In genomic region chr20:62202676-62203377, GRCh38 we compare ENCODE assay signal across 23 cellular contexts. TPM values are rescaled to one million over a fixed set of nuclear protein-coding genes. Genes with fewer than 3 reads are reported as not detected.
DNase-seq lines count a peak whose midpoint lies in the region; ATAC-seq and TF ChIP-seq lines count a peak whose summit lies in the region.
"Had no signal": no experiment of that assay in that cellular context is flagged by ENCODE, and none has a peak within 500 bp of the region (broad histone marks: within the 10 kb centered on the region; RNA-seq: fewer than 3 reads in every experiment).

No MANE protein-coding gene starts in this region.

- no peak overlapping the region for H3K4me3 ChIP-seq in mammary epithelial cell (replicated peaks in 1 of 3; ENCODE audit: insufficient read depth in 1 of 3, low read depth in 2 of 3, low read length in 3 of 3)
- H3K4me3 ChIP-seq: tibial nerve had no signal

- no peak for ATAC-seq in GM19463 (IDR thresholded peaks at IDR 0.05; ENCODE audit: unreplicated experiment)
- ATAC-seq: activated CD4-positive, alpha-beta T cell treated with anti-CD3 and anti-CD28 coated beads for 36 hours; activated T-cell treated with anti-CD3 and anti-CD28 coated beads, Interleukin-2, amount 50 U/mL, for 72 hours; effector memory CD8-positive, alpha-beta T cell; stimulated activated naive CD8-positive, alpha-beta T cell treated with anti-CD3 and anti-CD28 coated beads, Interleukin-15, amount 100 ng/mL, for 72 hours; T-cell had no signal

- H3K4me3 Mint-ChIP-seq in HFFc6 (peak overlapping the region; percentile 24; the same call in 1 of the 2 replicates), osteocyte (ENCODE audit: unreplicated experiment) (no peak overlapping the region)
- H3K4me3 Mint-ChIP-seq: activated CD4-positive, alpha-beta T cell treated with anti-CD3 and anti-CD28 coated beads for 36 hours; activated naive CD8-positive, alpha-beta T cell; activated T-cell treated with anti-CD3 and anti-CD28 coated beads, Interleukin-2, amount 50 U/mL, for 72 hours; effector memory CD8-positive, alpha-beta T cell; memory B cell; stimulated activated naive CD8-positive, alpha-beta T cell treated with anti-CD3 and anti-CD28 coated beads, Interleukin-15, amount 100 ng/mL, for 72 hours; T-cell had no signal

- CTCF ChIA-PET in mammary epithelial cell (lab: Charles Lee; ENCODE audit: low non-redundant PET) = no interaction called here

- no peaks in the 10 kb centered on the region for H3K9me3 ChIP-seq in mammary epithelial cell (replicated peaks; ENCODE audit: insufficient read depth, low read length)
- H3K9me3 ChIP-seq: tibial nerve had no signal

- H3K27me3 Mint-ChIP-seq in HFFc6 (ENCODE audit: insufficient read depth) = peaks cover 2% of the 10 kb centered on the region; the same call in 1 of the 2 replicates
- H3K27me3 Mint-ChIP-seq in osteocyte (ENCODE audit: unreplicated experiment) = no peaks in the 10 kb centered on the region
- H3K27me3 Mint-ChIP-seq: activated CD4-positive, alpha-beta T cell treated with anti-CD3 and anti-CD28 coated beads for 36 hours; activated naive CD8-positive, alpha-beta T cell; effector memory CD8-positive, alpha-beta T cell; memory B cell; stimulated activated naive CD8-positive, alpha-beta T cell treated with anti-CD3 and anti-CD28 coated beads, Interleukin-15, amount 100 ng/mL, for 72 hours; T-cell had no signal

- H3K36me3 ChIP-seq in mammary epithelial cell (ENCODE audit: insufficient read depth, low read length) = peaks cover 6% of the 10 kb centered on the region

- H3K4me1 ChIP-seq in mammary epithelial cell (ENCODE audit: insufficient read depth, low read length) = no peaks in the 10 kb centered on the region

- dilution Hi-C loops in mammary epithelial cell (cut with HindIII; ENCODE audit: low sequenced_read_pairs) = loop anchor here (5.0 kb wide), 1 partner anchor 74 kb away; no protein-coding TSS in a partner anchor

- TF ChIP-seq CTCF in HFFc6 (IDR thresholded peaks at IDR 0.05) (no peak), mammary epithelial cell (conservative IDR thresholded peaks at IDR 0.05 in 1 of 2, IDR thresholded peaks at IDR 0.05 in 1 of 2; ENCODE audit: extremely low read depth in 1 of 2, insufficient read depth in 1 of 2, low read depth in 1 of 2, low read length in 2 of 2) (no peak), osteocyte (IDR thresholded peaks at IDR 0.05) (no peak)

- no peaks in the 10 kb centered on the region for H3K27me3 ChIP-seq in mammary epithelial cell (ENCODE audit: insufficient read depth, low read length)
- H3K27me3 ChIP-seq: tibial nerve had no signal

- WGBS in mammary epithelial cell (ENCODE audit: low coverage, missing lambda C conversion rate) = 87% methylated on average over 21 of the region's 23 CpGs

- no peak overlapping the region for H2AFZ ChIP-seq in mammary epithelial cell (ENCODE audit: low read depth, low read length)

- no peak overlapping the region for H3K4me2 ChIP-seq in mammary epithelial cell (ENCODE audit: insufficient read depth, low read depth, low read length)

- DNase-seq in NCI-H1417 (lab: John Stamatoyannopoulos, UW) (peak in 2 of 3 experiments; percentile 38 to 41), NCI-H1417 treated with DMSO at 0.1 percent for 48 hours (lab: John Stamatoyannopoulos, UW) (no peak), HFFc6 (no peak), mammary epithelial cell (no peak), osteocyte (ENCODE audit: extremely low spot score, unreplicated experiment) (no peak), NCI-H1694 treated with DMSO at 0.1 percent for 48 hours (lab: John Stamatoyannopoulos, UW) (no peak), NCI-H2171 treated with DMSO at 0.1 percent for 48 hours (lab: John Stamatoyannopoulos, UW) (no peak)
- DNase-seq: activated CD4-positive, alpha-beta T cell treated with anti-CD3 and anti-CD28 coated beads for 36 hours; activated T-cell treated with anti-CD3 and anti-CD28 coated beads, Interleukin-2, amount 50 U/mL, for 72 hours; COR-L47; effector memory CD8-positive, alpha-beta T cell; islet precursor cell; NCI-H1105; nucleus accumbens; SHP77; stimulated activated naive CD8-positive, alpha-beta T cell treated with anti-CD3 and anti-CD28 coated beads, Interleukin-15, amount 100 ng/mL, for 72 hours; T-cell had no signal

- intact Hi-C loops in mammary epithelial cell (cut with micrococcal nuclease) = no loop called here

- H3K36me3 Mint-ChIP-seq in HFFc6 (ENCODE audit: low read depth) (peaks cover 21% of the 10 kb centered on the region), osteocyte (ENCODE audit: unreplicated experiment) (peaks cover 24% of the 10 kb centered on the region)

- no peaks in the 10 kb centered on the region for H3K79me2 ChIP-seq in mammary epithelial cell (ENCODE audit: insufficient read depth, low read length)

- no peak overlapping the region for H3K27ac ChIP-seq in mammary epithelial cell (ENCODE audit: insufficient read depth, low read depth, low read length)
- H3K27ac ChIP-seq: 22Rv1, tibial nerve had no signal

- H3K4me1 Mint-ChIP-seq in HFFc6 (ENCODE audit: low read depth) (peaks cover 22% of the 10 kb centered on the region), osteocyte (ENCODE audit: unreplicated experiment) (peaks cover 31% of the 10 kb centered on the region)
- H3K4me1 Mint-ChIP-seq: activated CD4-positive, alpha-beta T cell treated with anti-CD3 and anti-CD28 coated beads for 36 hours; stimulated activated naive CD8-positive, alpha-beta T cell treated with anti-CD3 and anti-CD28 coated beads, Interleukin-15, amount 100 ng/mL, for 72 hours; T-cell had no signal

- H3K9me3 Mint-ChIP-seq in HFFc6 (no peaks in the 10 kb centered on the region), osteocyte (ENCODE audit: unreplicated experiment) (no peaks in the 10 kb centered on the region)
- H3K9me3 Mint-ChIP-seq: activated T-cell treated with anti-CD3 and anti-CD28 coated beads, Interleukin-2, amount 50 U/mL, for 72 hours; effector memory CD8-positive, alpha-beta T cell; memory B cell; stimulated activated naive CD8-positive, alpha-beta T cell treated with anti-CD3 and anti-CD28 coated beads, Interleukin-15, amount 100 ng/mL, for 72 hours; T-cell had no signal

- BruUV-seq in mammary epithelial cell (replicated peaks; lab: Mats Ljungman, UMichigan) = TSS peak; percentile 40

- no peak overlapping the region for H3K9ac ChIP-seq in mammary epithelial cell (ENCODE audit: insufficient read depth, low read length)

- H4K20me1 ChIP-seq in mammary epithelial cell (ENCODE audit: insufficient read depth, low read length) = no peaks in the 10 kb centered on the region

- in situ Hi-C loops in mammary epithelial cell (cut with MboI; ENCODE audit: low sequenced_read_pairs in 2 of 2) = no loop called here

- H3K27ac Mint-ChIP-seq in HFFc6 (peak overlapping the region; percentile 74), osteocyte (ENCODE audit: unreplicated experiment) (peak overlapping the region; percentile 31)
- H3K27ac Mint-ChIP-seq: activated CD4-positive, alpha-beta T cell treated with anti-CD3 and anti-CD28 coated beads for 36 hours; activated naive CD8-positive, alpha-beta T cell; activated T-cell treated with anti-CD3 and anti-CD28 coated beads, Interleukin-2, amount 50 U/mL, for 72 hours; effector memory CD8-positive, alpha-beta T cell; T-cell had no signal

RNA-seq across cellular contexts. Expression of gene HRH3, which starts 17.3 kb away (rescaled TPM):
- total RNA-seq in HFFc6 (2021; fragmentation: NEBNext Ultra II Directional; extraction: Animal tissue kit (Norgen Biotek cat#: 25700)) = not detected
- total RNA-seq in mammary epithelial cell = not detected
- polyA plus RNA-seq in mammary epithelial cell = not detected
- polyA minus RNA-seq in mammary epithelial cell = not detected
- not detected in 2 replicates for total RNA-seq in osteocyte
- total RNA-seq: activated CD4-positive, alpha-beta T cell treated with anti-CD3 and anti-CD28 coated beads for 36 hours; activated CD8-positive, alpha-beta memory T cell treated with anti-CD3 and anti-CD28 coated beads for 36 hours; activated T-cell treated with anti-CD3 and anti-CD28 coated beads, Interleukin-2, amount 50 U/mL, for 72 hours; T-cell; tibial nerve had no signal

RNA-seq across cellular contexts. Expression of gene MTG2, which starts 20.0 kb away (rescaled TPM):
- total RNA-seq in HFFc6 (2021; fragmentation: NEBNext Ultra II Directional; extraction: Animal tissue kit (Norgen Biotek cat#: 25700)) = 10 to 100 TPM; 27.9 to 33.8 (median 30.2) TPM
- total RNA-seq in mammary epithelial cell = 10 to 100 TPM; 20.7 to 38.6 TPM
- 28.2 TPM for polyA plus RNA-seq in mammary epithelial cell
- 8.8 TPM for polyA minus RNA-seq in mammary epithelial cell
- total RNA-seq in osteocyte = 29.3 and 30.7 TPM in 2 replicates

RNA-seq across cellular contexts. Expression of gene OSBPL2, which starts 35.5 kb away (rescaled TPM):
- 10 to 100 TPM; 32.2 to 37.6 (median 33.5) TPM for total RNA-seq in HFFc6 (2021; fragmentation: NEBNext Ultra II Directional; extraction: Animal tissue kit (Norgen Biotek cat#: 25700))
- total RNA-seq in mammary epithelial cell (10 to 100 TPM; 39.7 to 52.4 TPM), osteocyte (46.3 and 50.9 TPM in 2 replicates)
- polyA plus RNA-seq in mammary epithelial cell = 12.0 TPM
- 20.1 TPM for polyA minus RNA-seq in mammary epithelial cell

RNA-seq across cellular contexts. Expression of gene SS18L1, which starts 59.3 kb away (rescaled TPM):
- total RNA-seq in HFFc6 (2021; fragmentation: NEBNext Ultra II Directional; extraction: Animal tissue kit (Norgen Biotek cat#: 25700)) = 1 to 10 TPM; 5.5 to 7.9 (median 5.9) TPM
- total RNA-seq in mammary epithelial cell (10 to 100 TPM; 16.3 to 20.6 TPM), osteocyte (18.3 and 19.9 TPM in 2 replicates)
- polyA plus RNA-seq in mammary epithelial cell = 10.4 TPM
- polyA minus RNA-seq in mammary epithelial cell = 17.7 TPM

RNA-seq across cellular contexts. Expression of gene PSMA7, which starts 59.6 kb away (rescaled TPM):
- total RNA-seq in HFFc6 (2021; fragmentation: NEBNext Ultra II Directional; extraction: Animal tissue kit (Norgen Biotek cat#: 25700)) = 100 to 1,000 TPM; 296 to 357 (median 334) TPM
- total RNA-seq in mammary epithelial cell (100 to 1,000 TPM; 173 to 303 TPM), osteocyte (209 and 217 TPM in 2 replicates)
- polyA plus RNA-seq in mammary epithelial cell = 575 TPM
- 118 TPM for polyA minus RNA-seq in mammary epithelial cell

Comparison
In these comparisons a context has a peak if more than half of its experiments do, and no peak if none do; other contexts are left out.
1. DNase-seq: peak in NCI-H1417 (2 of 3); none in NCI-H1417 treated with DMSO at 0.1 percent for 48 hours (single experiment), HFFc6 (single experiment), mammary epithelial cell (single experiment), osteocyte (single experiment), NCI-H1694 treated with DMSO at 0.1 percent for 48 hours (single experiment) and NCI-H2171 treated with DMSO at 0.1 percent for 48 hours (single experiment).